In genomic region chr15:62524848-62525247, GRCh38 we compare ENCODE assay signal across 20 cellular contexts.
DNase-seq lines count a peak whose midpoint lies in the region; ATAC-seq and TF ChIP-seq lines count a peak whose summit lies in the region.
"Had no signal": no experiment of that assay in that cellular context is flagged by ENCODE, and none has a peak within 500 bp of the region (broad histone marks: within the 10 kb centered on the region; RNA-seq: fewer than 3 reads in every experiment).

No MANE protein-coding gene starts in this region.

- H3K36me3 ChIP-seq in RWPE2 (ENCODE audit: low read depth), result no peaks in the 10 kb centered on the region
- H3K36me3 ChIP-seq: SJSA1 had no signal

- no peaks in the 10 kb centered on the region for H3K4me1 Mint-ChIP-seq in T-helper 17 cell
- H3K4me1 Mint-ChIP-seq in activated CD4-positive, alpha-beta T cell treated with anti-CD3 and anti-CD28 coated beads, Interleukin-2, amount 10 ng/mL, durations not matched to agents 24 days and 14 days, result no peaks in the 10 kb centered on the region
- H3K4me1 Mint-ChIP-seq: CD4-positive, CD25-positive, alpha-beta regulatory T cell had no signal

- intact Hi-C loops in left ventricle myocardium superior (cut with micrococcal nuclease), result no loop called here
- intact Hi-C loops in activated CD4-positive, alpha-beta T cell treated with anti-CD3 and anti-CD28 coated beads, Interleukin-2, amount 10 ng/mL, durations not matched to agents 24 days and 14 days (cut with micrococcal nuclease), result no loop called here

- H3K27ac Mint-ChIP-seq in T-helper 17 cell, result no peak overlapping the region
- no peak overlapping the region for H3K27ac Mint-ChIP-seq in activated CD4-positive, alpha-beta T cell treated with anti-CD3 and anti-CD28 coated beads, Interleukin-2, amount 10 ng/mL, durations not matched to agents 24 days and 14 days
- H3K27ac Mint-ChIP-seq: CD4-positive, CD25-positive, alpha-beta regulatory T cell had no signal

- H3K9me3 ChIP-seq in RWPE2 (ENCODE audit: severe bottlenecking) (no peaks in the 10 kb centered on the region), T-helper 17 cell (ENCODE audit: control insufficient read depth, low read length, poor library complexity, severe bottlenecking) (no peaks in the 10 kb centered on the region)
- H3K9me3 ChIP-seq: Caco-2, SJSA1 had no signal

- no peak overlapping the region for H3K27ac ChIP-seq in RWPE2 (ENCODE audit: poor library complexity, severe bottlenecking)
- H3K27ac ChIP-seq in foreskin keratinocyte, result no peak overlapping the region
- H3K27ac ChIP-seq: KMS-11, PC-9, SJSA1 had no signal

- no peaks in the 10 kb centered on the region for H3K27me3 ChIP-seq in RWPE2 (ENCODE audit: insufficient read depth, poor library complexity, severe bottlenecking)
- H3K27me3 ChIP-seq in foreskin keratinocyte, result peaks cover 28% of the 10 kb centered on the region
- H3K27me3 ChIP-seq: SJSA1 had no signal

- H3K4me3 ChIP-seq in AG10803 (ENCODE audit: low read length) (no peak overlapping the region), RWPE2 (ENCODE audit: severe bottlenecking) (no peak overlapping the region)
- H3K4me3 ChIP-seq: PC-9, SJSA1 had no signal

- H3K4me3 Mint-ChIP-seq in T-helper 17 cell, result no peak overlapping the region
- H3K4me3 Mint-ChIP-seq in activated CD4-positive, alpha-beta T cell treated with anti-CD3 and anti-CD28 coated beads, Interleukin-2, amount 10 ng/mL, durations not matched to agents 24 days and 14 days, result no peak overlapping the region
- H3K4me3 Mint-ChIP-seq: CD4-positive, CD25-positive, alpha-beta regulatory T cell had no signal

- H3K9me3 Mint-ChIP-seq in activated CD4-positive, alpha-beta T cell treated with anti-CD3 and anti-CD28 coated beads, Interleukin-2, amount 10 ng/mL, durations not matched to agents 24 days and 14 days, result no peaks in the 10 kb centered on the region

- TF ChIP-seq CTCF in AG10803 (conservative IDR thresholded peaks at IDR 0.05; ENCODE audit: low read length) (no peak), RWPE2 (IDR thresholded peaks at IDR 0.05; ENCODE audit: poor library complexity, severe bottlenecking) (no peak), foreskin keratinocyte (conservative IDR thresholded peaks at IDR 0.05) (no peak)

- ATAC-seq in RWPE2 (ENCODE audit: low read depth), result peak; percentile 42; the same call in 1 of the 3 replicates
- ATAC-seq in foreskin keratinocyte, result no peak
- ATAC-seq in T-helper 17 cell, result no peak
- no peak for ATAC-seq in left ventricle myocardium superior
- ATAC-seq: HCT116, HepG2 had no signal

- H3K36me3 Mint-ChIP-seq in T-helper 17 cell (ENCODE audit: low read depth), result no peaks in the 10 kb centered on the region
- H3K36me3 Mint-ChIP-seq in activated CD4-positive, alpha-beta T cell treated with anti-CD3 and anti-CD28 coated beads, Interleukin-2, amount 10 ng/mL, durations not matched to agents 24 days and 14 days (ENCODE audit: low read depth), result no peaks in the 10 kb centered on the region
- H3K36me3 Mint-ChIP-seq: CD4-positive, CD25-positive, alpha-beta regulatory T cell had no signal

- H3K4me1 ChIP-seq in RWPE2 (ENCODE audit: insufficient read depth, poor library complexity, severe bottlenecking), result no peaks in the 10 kb centered on the region
- no peaks in the 10 kb centered on the region for H3K4me1 ChIP-seq in foreskin keratinocyte

- DNase-seq in AG10803 (ENCODE audit: low read depth) (peak; percentile 48), GM04503 (ENCODE audit: low read depth) (peak; percentile 27), RWPE2 (ENCODE audit: low spot score) (no peak), foreskin keratinocyte (peak; percentile 18 to 50), T-helper 17 cell (no peak), retina (no peak), left ventricle myocardium superior (no peak)
- no peak for DNase-seq in activated CD4-positive, alpha-beta T cell treated with anti-CD3 and anti-CD28 coated beads, Interleukin-2, amount 10 ng/mL, durations not matched to agents 24 days and 14 days
- DNase-seq: AML-193; Caco-2; CD4-positive, CD25-positive, alpha-beta regulatory T cell; NCI-H1092; NCI-H2081 treated with DMSO at 0.1 percent for 48 hours; NCI-H510A; NCI-H82; PC-9 had no signal

- peaks cover 60% of the 10 kb centered on the region for H3K27me3 Mint-ChIP-seq in T-helper 17 cell
- peaks cover 15% of the 10 kb centered on the region for H3K27me3 Mint-ChIP-seq in activated CD4-positive, alpha-beta T cell treated with anti-CD3 and anti-CD28 coated beads, Interleukin-2, amount 10 ng/mL, durations not matched to agents 24 days and 14 days
- H3K27me3 Mint-ChIP-seq: CD4-positive, CD25-positive, alpha-beta regulatory T cell had no signal

Comparison
In these comparisons a context has a peak if more than half of its experiments do, and no peak if none do; other contexts are left out.
1. DNase-seq: peak in AG10803 (single experiment), GM04503 (single experiment) and foreskin keratinocyte (2 of 2); none in RWPE2 (single experiment), T-helper 17 cell (0 of 3), retina (single experiment), left ventricle myocardium superior (single experiment) and activated CD4-positive, alpha-beta T cell treated with anti-CD3 and anti-CD28 coated beads, Interleukin-2, amount 10 ng/mL, durations not matched to agents 24 days and 14 days (single experiment).